11 cellular contexts compared by ENCODE assay signal in genomic region chr2:37655442-37655841, GRCh38. TPM values are rescaled to one million over a fixed set of nuclear protein-coding genes. Genes with fewer than 3 reads are reported as not detected.
DNase-seq lines count a peak whose midpoint lies in the region; ATAC-seq, FAIRE-seq and TF ChIP-seq lines count a peak whose summit lies in the region.
"Had no signal": no experiment of that assay in that cellular context is flagged by ENCODE, and none has a peak within 500 bp of the region (broad histone marks: within the 10 kb centered on the region; RNA-seq: fewer than 3 reads in every experiment).

No MANE protein-coding gene starts in this region.

- H3K9me3 Mint-ChIP-seq in activated T-helper 17 cell treated with anti-CD3 and anti-CD28 coated beads, Interleukin-2, amount 50 U/mL, for 72 hours: peaks cover 4% of the 10 kb centered on the region

- TF ChIP-seq CTCF in right lobe of liver (IDR thresholded peaks at IDR 0.05) (no peak), HepG2 (CRISPR knock-in tag; IDR thresholded peaks at IDR 0.05) (no peak), left lung (IDR thresholded peaks at IDR 0.05) (no peak), uterus (IDR thresholded peaks at IDR 0.05) (no peak)

- H3K27ac ChIP-seq in right lobe of liver (peak overlapping the region; percentile 27 to 35 (median 33)), HepG2 (ENCODE audit: extremely low read length, insufficient read depth, low read length) (no peak overlapping the region), left lung (peak overlapping the region; percentile 9 to 88), uterus (peak overlapping the region; percentile 61 to 95)

- no peaks in the 10 kb centered on the region for H3K79me2 ChIP-seq in HepG2 (ENCODE audit: insufficient read depth, low read length)

- FAIRE-seq in HepG2 (lab: Jason Lieb, UNC): no peak

- H3K9ac ChIP-seq in HepG2 (ENCODE audit: insufficient read depth, low read depth, low read length): no peak overlapping the region

- no peak overlapping the region for H2AFZ ChIP-seq in HepG2 (ENCODE audit: low read length)

- no TSS peak for BruUV-seq in HepG2 (replicated peaks; lab: Mats Ljungman, UMichigan)

- in situ Hi-C loops in HepG2 (cut with HindIII; ENCODE audit: extremely low pct_ligation_motif_present, low pct_unique_long_range_greater_than_20kb): no loop called here

- peak overlapping the region; percentile 81 for H3K4me3 Mint-ChIP-seq in activated T-helper 17 cell treated with anti-CD3 and anti-CD28 coated beads, Interleukin-2, amount 50 U/mL, for 72 hours

- WGBS in right lobe of liver (ENCODE audit: insufficient coverage, low coverage, low lambda C conversion rate, missing lambda C conversion rate): 53% methylated on average over 2 of the region's 2 CpGs
- 0% methylated on average over 2 of the region's 2 CpGs for WGBS in HepG2 (ENCODE audit: low lambda C conversion rate)

- peaks cover 82% of the 10 kb centered on the region for H3K36me3 Mint-ChIP-seq in activated T-helper 17 cell treated with anti-CD3 and anti-CD28 coated beads, Interleukin-2, amount 50 U/mL, for 72 hours (ENCODE audit: low read depth)

- H3K9me3 ChIP-seq in right lobe of liver: no peaks in the 10 kb centered on the region
- no peaks in the 10 kb centered on the region for H3K9me3 ChIP-seq in HepG2 (ENCODE audit: low read length)
- H3K9me3 ChIP-seq in left lung: no peaks in the 10 kb centered on the region
- H3K9me3 ChIP-seq in uterus: no peaks in the 10 kb centered on the region

- POLR2A ChIA-PET in HepG2 (lab: Yijun Ruan, JAX): no interaction called here

- TF ChIP-seq POLR2A in right lobe of liver (IDR thresholded peaks at IDR 0.05) (no peak), HepG2 (IDR thresholded peaks at IDR 0.05; ENCODE audit: insufficient read depth in 1 of 2, low read depth in 2 of 2, low read length in 2 of 2) (no peak), uterus (IDR thresholded peaks at IDR 0.05) (no peak)

- H3K4me2 ChIP-seq in HepG2 (ENCODE audit: low read depth, low read length): no peak overlapping the region

- intact Hi-C loops in right lobe of liver (cut with DNase I) (no loop called here), HepG2 (cut with micrococcal nuclease; ENCODE audit: unreplicated experiment) (no loop called here), left lung (cut with DNase I) (no loop called here), uterus (cut with DNase I; ENCODE audit: low total_unique reads) (no loop called here)

- H3K36me3 ChIP-seq in right lobe of liver: no peaks in the 10 kb centered on the region
- no peaks in the 10 kb centered on the region for H3K36me3 ChIP-seq in HepG2 (replicated peaks in 1 of 2; ENCODE audit: control insufficient read depth in 1 of 2, insufficient read depth in 2 of 2, low read length in 2 of 2)
- peaks cover 0 to 6% of the 10 kb centered on the region in 2 donors for H3K36me3 ChIP-seq in left lung
- H3K36me3 ChIP-seq in uterus: no peaks in the 10 kb centered on the region

- H3K27me3 ChIP-seq in right lobe of liver: no peaks in the 10 kb centered on the region
- H3K27me3 ChIP-seq in HepG2 (ENCODE audit: control insufficient read depth in 1 of 2, insufficient read depth in 2 of 2, low read length in 2 of 2): peaks cover 0 to 35% of the 10 kb centered on the region in 2 experiments; a peak in 4 of 5 replicates
- no peaks in the 10 kb centered on the region for H3K27me3 ChIP-seq in left lung
- H3K27me3 ChIP-seq in uterus: no peaks in the 10 kb centered on the region

- peaks cover 87% of the 10 kb centered on the region for H3K4me1 Mint-ChIP-seq in activated T-helper 17 cell treated with anti-CD3 and anti-CD28 coated beads, Interleukin-2, amount 50 U/mL, for 72 hours

- no peak overlapping the region for H3K4me3 ChIP-seq in right lobe of liver
- H3K4me3 ChIP-seq in HepG2 (replicated peaks in 1 of 3; ENCODE audit: insufficient read depth in 1 of 3, low read depth in 2 of 3, low read length in 3 of 3): no peak overlapping the region
- no peak overlapping the region for H3K4me3 ChIP-seq in left lung
- H3K4me3 ChIP-seq in uterus: no peak overlapping the region

- H3K27me3 Mint-ChIP-seq in activated T-helper 17 cell treated with anti-CD3 and anti-CD28 coated beads, Interleukin-2, amount 50 U/mL, for 72 hours: no peaks in the 10 kb centered on the region

- DNase-seq in right lobe of liver: no peak
- DNase-seq in HepG2 (ENCODE audit: low spot score): no peak
- no peak for DNase-seq in left lung
- DNase-seq in uterus: no peak
- no peak for DNase-seq in activated CD8-positive, alpha-beta memory T cell treated with anti-CD3 and anti-CD28 coated beads, Interleukin-2, amount 50 U/mL, for 48 hours
- no peak for DNase-seq in NCI-H524 (lab: John Stamatoyannopoulos, UW)
- DNase-seq: DND-41; effector CD4-positive, alpha-beta T cell; GOT3 had no signal

- TF ChIP-seq RAD21 in HepG2 (CRISPR knock-in tag; IDR thresholded peaks at IDR 0.05): no peak

- H4K20me1 ChIP-seq in HepG2 (ENCODE audit: insufficient read depth, low read length): no peaks in the 10 kb centered on the region

- TF ChIP-seq EP300 in HepG2 (IDR thresholded peaks at IDR 0.05; ENCODE audit: low read depth in 2 of 2, low read length in 2 of 2) (no peak), HepG2 (CRISPR knock-in tag; IDR thresholded peaks at IDR 0.05; ENCODE audit: borderline replicate concordance) (no peak)

- peak overlapping the region; percentile 82 for H3K27ac Mint-ChIP-seq in activated T-helper 17 cell treated with anti-CD3 and anti-CD28 coated beads, Interleukin-2, amount 50 U/mL, for 72 hours

- no peak for ATAC-seq in right lobe of liver
- ATAC-seq in HepG2: no peak
- ATAC-seq in activated T-helper 17 cell treated with anti-CD3 and anti-CD28 coated beads, Interleukin-2, amount 50 U/mL, for 72 hours (replicated peaks): no peak
- no peak for ATAC-seq in left lung
- ATAC-seq in GM18519 (IDR thresholded peaks at IDR 0.05; ENCODE audit: low FRiP score, unreplicated experiment): no peak

- CTCF ChIA-PET in HepG2 (lab: Yijun Ruan, JAX; ENCODE audit: low intra/inter-chr PET ratio, low total read pairs): no interaction called here

- H3K4me1 ChIP-seq in right lobe of liver: peaks cover 0 to 6% (median 0%) of the 10 kb centered on the region in 4 donors
- no peaks in the 10 kb centered on the region for H3K4me1 ChIP-seq in HepG2 (ENCODE audit: insufficient read depth, low read length)
- H3K4me1 ChIP-seq in left lung: peaks cover 36 to 99% of the 10 kb centered on the region in 2 donors
- H3K4me1 ChIP-seq in uterus: peaks cover 17 to 23% of the 10 kb centered on the region in 2 donors

TF ChIP-seq in HepG2, 621 proteins besides CTCF, POLR2A, EP300 and RAD21 (continues in another document):
- TF ChIP-seq RARG (CRISPR knock-in tag; IDR thresholded peaks at IDR 0.05; ENCODE audit: low read depth): no peak
- no peak for TF ChIP-seq HNRNPLL (IDR thresholded peaks at IDR 0.05; ENCODE audit: low read depth, low read length, poor library complexity, severe bottlenecking)
- no peak for TF ChIP-seq ZNF670 (CRISPR knock-in tag; IDR thresholded peaks at IDR 0.05; ENCODE audit: borderline replicate concordance)
- TF ChIP-seq ATF7-NPFF (CRISPR knock-in tag; IDR thresholded peaks at IDR 0.05; ENCODE audit: low read depth): no peak
- TF ChIP-seq ZNF703 (CRISPR knock-in tag; IDR thresholded peaks at IDR 0.05; ENCODE audit: borderline replicate concordance): no peak
- no peak for TF ChIP-seq ARNTL (CRISPR knock-in tag; IDR thresholded peaks at IDR 0.05)
- TF ChIP-seq ZNF562 (CRISPR knock-in tag; IDR thresholded peaks at IDR 0.05; ENCODE audit: borderline replicate concordance): no peak
- no peak for TF ChIP-seq AKAP8 (CRISPR knock-in tag; IDR thresholded peaks at IDR 0.05)
- TF ChIP-seq NCOR1 (IDR thresholded peaks at IDR 0.05; ENCODE audit: borderline replicate concordance, low read length): no peak
- TF ChIP-seq, protein P1, sequence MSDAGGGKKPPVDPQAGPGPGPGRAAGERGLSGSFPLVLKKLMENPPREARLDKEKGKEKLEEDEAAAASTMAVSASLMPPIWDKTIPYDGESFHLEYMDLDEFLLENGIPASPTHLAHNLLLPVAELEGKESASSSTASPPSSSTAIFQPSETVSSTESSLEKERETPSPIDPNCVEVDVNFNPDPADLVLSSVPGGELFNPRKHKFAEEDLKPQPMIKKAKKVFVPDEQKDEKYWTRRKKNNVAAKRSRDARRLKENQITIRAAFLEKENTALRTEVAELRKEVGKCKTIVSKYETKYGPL (CRISPR knock-in tag; IDR thresholded peaks at IDR 0.05): no peak
- no peak for TF ChIP-seq SATB2 (CRISPR knock-in tag; IDR thresholded peaks at IDR 0.05)
- TF ChIP-seq ZNF598 (CRISPR knock-in tag; IDR thresholded peaks at IDR 0.05; ENCODE audit: borderline replicate concordance): no peak

RNA-seq across cellular contexts. Expression of gene CDC42EP3, which starts 16.0 kb away (rescaled TPM):
- total RNA-seq in right lobe of liver (1 to 10 TPM; 3.4 to 8.4 (median 6.0) TPM), HepG2 (2016; rRNA removed; fragmentation: Illumina TruSeq; extraction: Trizol) (not detected in 2 replicates), left lung (10 to 100 TPM; 37.7 to 53.8 TPM), uterus (10 to 100 TPM; 24.7 to 93.0 (median 57.3) TPM)
- total RNA-seq in HepG2 (2016; cell fraction: cytosol; rRNA removed; fragmentation: Illumina TruSeq; extraction: Trizol; ENCODE audit: low read depth): not detected in 2 replicates
- total RNA-seq in HepG2 (2016; cell fraction: insoluble cytoplasmic fraction; rRNA removed; fragmentation: Illumina TruSeq; extraction: Trizol): not detected in 2 replicates
- total RNA-seq in HepG2 (2016; cell fraction: membrane; rRNA removed; fragmentation: Illumina TruSeq; extraction: Trizol): not detected in 2 replicates
- total RNA-seq in HepG2 (2016; cell fraction: nucleus; rRNA removed; fragmentation: Illumina TruSeq; extraction: Trizol): not detected in 2 replicates
- polyA plus RNA-seq in HepG2 (2011; rRNA removed): 0.01 TPM in 1 of 2 replicates, not detected in the other
- 0.07 and 0.10 TPM in 2 replicates for polyA plus RNA-seq in HepG2 (2011; cell fraction: cytosol; rRNA removed)
- polyA plus RNA-seq in HepG2 (2011; cell fraction: nucleus; rRNA removed): not detected in 2 replicates
- polyA plus RNA-seq in HepG2 (2012): not detected in 2 replicates
- polyA plus RNA-seq in HepG2 (2016; cell fraction: cytosol; fragmentation: Illumina TruSeq; extraction: Trizol; ENCODE audit: low read depth): not detected in 2 replicates
- polyA plus RNA-seq in HepG2 (2016; cell fraction: insoluble cytoplasmic fraction; fragmentation: Illumina TruSeq; extraction: Trizol; ENCODE audit: low read depth): 0.04 TPM in 1 of 2 replicates, not detected in the other
- 0.05 TPM in 1 of 2 replicates, not detected in the other for polyA plus RNA-seq in HepG2 (2016; cell fraction: membrane; fragmentation: Illumina TruSeq; extraction: Trizol; ENCODE audit: low read depth)
- not detected in 2 replicates for polyA plus RNA-seq in HepG2 (2016; cell fraction: nucleus; fragmentation: Illumina TruSeq; extraction: Trizol; ENCODE audit: insufficient read depth, low read depth)
- 4.4 TPM in 1 of 2 replicates, not detected in the other for polyA minus RNA-seq in HepG2 (2011; rRNA and poly(A)+ RNA removed; ENCODE audit: low replicate concordance)
- not detected in 2 replicates for polyA minus RNA-seq in HepG2 (2011; cell fraction: cytosol; rRNA and poly(A)+ RNA removed)
- polyA minus RNA-seq in HepG2 (2011; cell fraction: nucleus; rRNA and poly(A)+ RNA removed): not detected in 2 replicates
- total RNA-seq in activated T-helper 17 cell treated with anti-CD3 and anti-CD28 coated beads, Interleukin-2, amount 50 U/mL, for 72 hours: 10 to 100 TPM; 33.5 to 40.9 TPM
